In the genomic region with DNA sequence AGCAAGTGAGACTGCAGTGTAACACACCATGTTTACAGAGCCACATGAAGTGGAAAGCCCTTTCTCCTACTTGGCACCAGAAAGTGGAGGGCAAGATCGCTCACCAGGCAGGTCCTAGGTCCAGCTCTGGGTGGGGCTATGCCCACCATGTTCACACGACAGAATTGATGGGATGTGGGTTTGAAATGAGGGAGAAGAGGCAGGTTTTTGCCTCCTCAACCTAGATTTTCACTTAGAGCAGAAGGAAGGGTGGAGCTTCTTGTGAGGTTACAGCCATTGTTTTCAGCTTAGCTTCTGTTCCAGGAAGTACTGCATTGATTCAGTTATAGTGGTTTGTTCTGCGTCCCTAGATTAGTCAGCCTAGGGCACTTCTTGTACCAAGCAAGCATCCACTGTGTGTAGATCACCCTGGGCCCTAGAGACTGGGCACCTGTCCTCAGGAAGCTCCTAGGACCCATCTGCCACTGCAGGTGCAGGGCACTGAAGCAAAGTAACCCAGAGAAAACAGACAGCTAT, we compare ENCODE assay signal across 8 cellular contexts. TPM values are rescaled to one million over a fixed set of nuclear protein-coding genes. Genes with fewer than 3 reads are reported as not detected.
DNase-seq lines count a peak whose midpoint lies in the region; ATAC-seq lines count a peak whose summit lies in the region.

No MANE protein-coding gene starts in this region.

- H3K27me3 ChIP-seq in CD4-positive, CD25-positive, alpha-beta regulatory T cell (ENCODE audit: control insufficient read depth, insufficient read depth, low read length), result no peaks in the 10 kb centered on the region

- H3K9me3 Mint-ChIP-seq in CD4-positive, CD25-positive, alpha-beta regulatory T cell, result peaks cover 0 to 3% (median 0%) of the 10 kb centered on the region in 7 donors
- H3K9me3 Mint-ChIP-seq in activated CD8-positive, alpha-beta memory T cell treated with anti-CD3 and anti-CD28 coated beads, Interleukin-2, amount 10 ng/mL, durations not matched to agents 7 days and 5 days (ENCODE audit: low read depth), result no peaks in the 10 kb centered on the region
- H3K9me3 Mint-ChIP-seq in memory B cell, result no peaks in the 10 kb centered on the region

- H3K4me1 Mint-ChIP-seq in CD4-positive, CD25-positive, alpha-beta regulatory T cell, result peaks cover 18 to 61% (median 42%) of the 10 kb centered on the region in 4 donors
- peaks cover 35% of the 10 kb centered on the region for H3K4me1 Mint-ChIP-seq in activated CD8-positive, alpha-beta memory T cell treated with anti-CD3 and anti-CD28 coated beads, Interleukin-2, amount 10 ng/mL, durations not matched to agents 7 days and 5 days
- H3K4me1 Mint-ChIP-seq in memory B cell, result peaks cover 45% of the 10 kb centered on the region

- H3K36me3 ChIP-seq in CD4-positive, CD25-positive, alpha-beta regulatory T cell (ENCODE audit: control insufficient read depth, insufficient read depth, low read length), result peaks cover 3% of the 10 kb centered on the region

- CTCF ChIA-PET in activated CD8-positive, alpha-beta memory T cell treated with anti-CD3 and anti-CD28 coated beads, Interleukin-2, amount 10 ng/mL, durations not matched to agents 7 days and 5 days (lab: Charles Lee), result interaction anchor here (0.8 to 2.4 kb wide), 8 partner anchors 13 to 208 kb away, joined by 3 to 16 read pairs (median 5); a partner anchor contains a TSS

- H3K27ac Mint-ChIP-seq in CD4-positive, CD25-positive, alpha-beta regulatory T cell, result peak overlapping the region; percentile 95 to 99 (median 97)
- peak overlapping the region; percentile 92 for H3K27ac Mint-ChIP-seq in activated CD8-positive, alpha-beta memory T cell treated with anti-CD3 and anti-CD28 coated beads, Interleukin-2, amount 10 ng/mL, durations not matched to agents 7 days and 5 days
- peak overlapping the region; percentile 91 for H3K27ac Mint-ChIP-seq in memory B cell

- H3K4me3 ChIP-seq in CD4-positive, CD25-positive, alpha-beta regulatory T cell (ENCODE audit: low read depth, low read length), result peak overlapping the region; percentile 99

- peaks cover 32% of the 10 kb centered on the region for H3K36me3 Mint-ChIP-seq in CD4-positive, CD25-positive, alpha-beta regulatory T cell
- H3K36me3 Mint-ChIP-seq in activated CD8-positive, alpha-beta memory T cell treated with anti-CD3 and anti-CD28 coated beads, Interleukin-2, amount 10 ng/mL, durations not matched to agents 7 days and 5 days, result peaks cover 53% of the 10 kb centered on the region
- peaks cover 43% of the 10 kb centered on the region for H3K36me3 Mint-ChIP-seq in memory B cell

- DNase-seq in CD4-positive, CD25-positive, alpha-beta regulatory T cell, result peak; percentile 31 to 94 (median 68)
- peak; percentile 87 for DNase-seq in activated CD8-positive, alpha-beta memory T cell treated with anti-CD3 and anti-CD28 coated beads, Interleukin-2, amount 10 ng/mL, durations not matched to agents 7 days and 5 days
- DNase-seq in memory B cell (ENCODE audit: low spot score in 2 of 2) (peak in 1 of 2 donors; percentile 18), NCI-H82 treated with DMSO at 0.1 percent for 48 hours (lab: John Stamatoyannopoulos, UW; ENCODE audit: unreplicated experiment) (no peak), NCI-H524 (lab: John Stamatoyannopoulos, UW) (no peak), NCI-H82 (lab: John Stamatoyannopoulos, UW) (no peak)

- H3K9me3 ChIP-seq in CD4-positive, CD25-positive, alpha-beta regulatory T cell (ENCODE audit: control insufficient read depth in 2 of 2, low read length in 2 of 2), result no peaks in the 10 kb centered on the region

- peak overlapping the region; percentile 96 for H3K27ac ChIP-seq in CD4-positive, CD25-positive, alpha-beta regulatory T cell (ENCODE audit: insufficient read depth, low read length, poor library complexity, severe bottlenecking)

- peaks cover 72% of the 10 kb centered on the region for H3K4me1 ChIP-seq in CD4-positive, CD25-positive, alpha-beta regulatory T cell (ENCODE audit: control insufficient read depth, insufficient read depth, low read length, poor library complexity, severe bottlenecking)

- no peaks in the 10 kb centered on the region for H3K27me3 Mint-ChIP-seq in CD4-positive, CD25-positive, alpha-beta regulatory T cell
- no peaks in the 10 kb centered on the region for H3K27me3 Mint-ChIP-seq in activated CD8-positive, alpha-beta memory T cell treated with anti-CD3 and anti-CD28 coated beads, Interleukin-2, amount 10 ng/mL, durations not matched to agents 7 days and 5 days
- H3K27me3 Mint-ChIP-seq in memory B cell, result no peaks in the 10 kb centered on the region

- peak; percentile 81 to 83 for ATAC-seq in CD4-positive, CD25-positive, alpha-beta regulatory T cell (ENCODE audit: low read depth in 2 of 2)
- ATAC-seq in GM19397 (IDR thresholded peaks at IDR 0.05; ENCODE audit: unreplicated experiment) (peak; percentile 33), HG03571 (IDR thresholded peaks at IDR 0.05; ENCODE audit: unreplicated experiment) (peak; percentile 39), memory B cell (ENCODE audit: low read depth) (peak; percentile 24)
- peak; percentile 77 for ATAC-seq in activated CD8-positive, alpha-beta memory T cell treated with anti-CD3 and anti-CD28 coated beads, Interleukin-2, amount 10 ng/mL, durations not matched to agents 7 days and 5 days

- H3K4me3 Mint-ChIP-seq in CD4-positive, CD25-positive, alpha-beta regulatory T cell, result peak overlapping the region; percentile 93 to 99 (median 97)
- peak overlapping the region; percentile 92 for H3K4me3 Mint-ChIP-seq in activated CD8-positive, alpha-beta memory T cell treated with anti-CD3 and anti-CD28 coated beads, Interleukin-2, amount 10 ng/mL, durations not matched to agents 7 days and 5 days
- H3K4me3 Mint-ChIP-seq in memory B cell, result peak overlapping the region; percentile 99

RNA-seq across cellular contexts. Expression of a gene that starts 2.3 kb away (rescaled TPM):
- total RNA-seq in CD4-positive, CD25-positive, alpha-beta regulatory T cell, result 397 TPM
- polyA plus RNA-seq in CD4-positive, CD25-positive, alpha-beta regulatory T cell, result 1,000 to 10,000 TPM; 1,052 to 1,251 (median 1,177) TPM
- total RNA-seq in activated CD8-positive, alpha-beta memory T cell treated with anti-CD3 and anti-CD28 coated beads, Interleukin-2, amount 10 ng/mL, durations not matched to agents 7 days and 5 days, result 100 to 1,000 TPM; 403 to 439 TPM

Comparison
In these comparisons a context has a peak if more than half of its experiments do, and no peak if none do; other contexts are left out.
1. ATAC-seq: peak in every context shown above with its lines; median percentile 82 in CD4-positive, CD25-positive, alpha-beta regulatory T cell; 77 in activated CD8-positive, alpha-beta memory T cell treated with anti-CD3 and anti-CD28 coated beads, Interleukin-2, amount 10 ng/mL, durations not matched to agents 7 days and 5 days; 39 in HG03571; 33 in GM19397; 24 in memory B cell.
2. DNase-seq: peak in CD4-positive, CD25-positive, alpha-beta regulatory T cell (3 of 3) and activated CD8-positive, alpha-beta memory T cell treated with anti-CD3 and anti-CD28 coated beads, Interleukin-2, amount 10 ng/mL, durations not matched to agents 7 days and 5 days (single experiment); none in NCI-H82 treated with DMSO at 0.1 percent for 48 hours (single experiment), NCI-H524 (0 of 2) and NCI-H82 (single experiment).
3. Peak in every context shown above with its lines, with median percentiles within 50 percentile points of each other: H3K27ac Mint-ChIP-seq and H3K4me3 Mint-ChIP-seq.